Comparison of ENCODE assay signal across 18 cellular contexts in the genomic region with DNA sequence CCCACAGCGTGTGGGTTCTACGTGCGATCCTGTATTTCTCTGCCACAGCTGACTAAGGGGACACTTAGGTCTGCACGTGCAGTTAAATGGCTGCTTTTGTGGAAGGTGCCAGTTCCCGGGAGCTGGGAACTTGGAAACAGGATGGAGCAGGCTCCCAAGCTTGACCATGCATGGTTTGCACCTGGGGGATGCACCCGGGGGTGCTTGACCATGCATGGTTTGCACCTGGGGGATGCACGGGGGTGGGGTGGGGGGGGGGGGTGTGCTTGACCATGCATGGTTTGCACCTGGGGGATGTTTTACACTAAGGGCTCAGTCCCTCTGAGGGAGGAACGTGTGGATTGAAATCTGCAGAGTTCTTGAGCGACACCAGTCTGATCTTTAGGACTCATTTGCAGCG. TPM values are rescaled to one million over a fixed set of nuclear protein-coding genes. Genes with fewer than 3 reads are reported as not detected.
DNase-seq lines count a peak whose midpoint lies in the region; ATAC-seq and TF ChIP-seq lines count a peak whose summit lies in the region.
"Had no signal": no experiment of that assay in that cellular context is flagged by ENCODE, and none has a peak within 500 bp of the region (broad histone marks: within the 10 kb centered on the region; RNA-seq: fewer than 3 reads in every experiment).

No MANE protein-coding gene starts in this region.

- no peak overlapping the region for H3K4me3 ChIP-seq in gastroesophageal sphincter
- H3K4me3 ChIP-seq in trophoblast cell (ENCODE audit: low read depth, low read length): no peak overlapping the region
- no peak overlapping the region for H3K4me3 ChIP-seq in transverse colon
- H3K4me3 ChIP-seq in effector memory CD4-positive, alpha-beta T cell (ENCODE audit: insufficient read depth, low read depth, low read length, poor library complexity, severe bottlenecking): no peak overlapping the region
- H3K4me3 ChIP-seq: HAP-1, PC-9 had no signal

- no peak overlapping the region for H2BK5ac ChIP-seq in trophoblast cell (ENCODE audit: low read depth, low read length, poor library complexity)

- ATAC-seq in gastroesophageal sphincter: no peak
- no peak for ATAC-seq in GM21619 (IDR thresholded peaks at IDR 0.05; ENCODE audit: unreplicated experiment)

- H3K27me3 ChIP-seq in gastroesophageal sphincter (no peaks in the 10 kb centered on the region), trophoblast cell (ENCODE audit: insufficient read depth, low read length) (no peaks in the 10 kb centered on the region), transverse colon (no peaks in the 10 kb centered on the region)
- H3K27me3 ChIP-seq in effector memory CD4-positive, alpha-beta T cell (replicated peaks; ENCODE audit: control insufficient read depth, insufficient read depth, low read length, poor library complexity, severe bottlenecking): no peaks in the 10 kb centered on the region

- no peak overlapping the region for H2AFZ ChIP-seq in trophoblast cell (ENCODE audit: insufficient read depth, low read length, poor library complexity)
- H2AFZ ChIP-seq: PC-9 had no signal

- no peak for TF ChIP-seq CTCF in gastroesophageal sphincter (IDR thresholded peaks at IDR 0.05)
- no peak for TF ChIP-seq CTCF in transverse colon (IDR thresholded peaks at IDR 0.05)

- no CpG with 5 or more reads among the region's 10 CpGs for WGBS in gastroesophageal sphincter (ENCODE audit: low coverage in 1 of 2), 2 donors
- no CpG with 5 or more reads among the region's 10 CpGs for WGBS in trophoblast cell (ENCODE audit: extremely low coverage, insufficient coverage, insufficient read length)
- 82% methylated on average over 10 of the region's 10 CpGs; no CpG with 5 or more reads in 1 of the 2 donors for WGBS in transverse colon (ENCODE audit: low coverage in 1 of 2), 2 donors

- H3K9ac ChIP-seq in trophoblast cell (ENCODE audit: low read length): no peak overlapping the region

- intact Hi-C loops in transverse colon (cut with DNase I; ENCODE audit: low total_unique reads): no loop called here

- H2BK12ac ChIP-seq in trophoblast cell (ENCODE audit: low read length): no peak overlapping the region

- no peaks in the 10 kb centered on the region for H3K79me2 ChIP-seq in trophoblast cell (ENCODE audit: control insufficient read depth, insufficient read depth, low read length, poor library complexity)

- no peak overlapping the region for H2AK5ac ChIP-seq in trophoblast cell (ENCODE audit: low read length)

- TF ChIP-seq POLR2A in gastroesophageal sphincter (IDR thresholded peaks at IDR 0.05): no peak
- no peak for TF ChIP-seq POLR2A in transverse colon (IDR thresholded peaks at IDR 0.05)

- H4K12ac ChIP-seq in trophoblast cell (ENCODE audit: low read depth, low read length): no peak overlapping the region

- H3K4ac ChIP-seq in trophoblast cell (ENCODE audit: low read depth, low read length): peak overlapping the region; percentile 19

- H3K4me1 ChIP-seq in gastroesophageal sphincter (peaks cover 10 to 100% (median 76%) of the 10 kb centered on the region in 3 donors), trophoblast cell (ENCODE audit: control insufficient read depth in 1 of 2, insufficient read depth in 2 of 2, low read length in 2 of 2) (peaks cover 24 to 34% of the 10 kb centered on the region in 2 experiments), transverse colon (peaks cover 55 to 75% (median 57%) of the 10 kb centered on the region in 4 donors)
- peaks cover 13% of the 10 kb centered on the region for H3K4me1 ChIP-seq in effector memory CD4-positive, alpha-beta T cell (ENCODE audit: control insufficient read depth, insufficient read depth, low read length, poor library complexity, severe bottlenecking)
- H3K4me1 ChIP-seq: HAP-1 had no signal

- no peak overlapping the region for H3K23ac ChIP-seq in trophoblast cell (ENCODE audit: low read length)

- H3K79me1 ChIP-seq in trophoblast cell (ENCODE audit: low read length): peaks cover 5% of the 10 kb centered on the region

- H3K36me3 ChIP-seq in gastroesophageal sphincter (peaks cover 0 to 30% of the 10 kb centered on the region in 2 donors), trophoblast cell (ENCODE audit: control insufficient read depth in 1 of 2, insufficient read depth in 2 of 2, low read length in 2 of 2) (peaks cover 22 to 39% of the 10 kb centered on the region in 2 experiments), transverse colon (no peaks in the 10 kb centered on the region)
- no peaks in the 10 kb centered on the region for H3K36me3 ChIP-seq in effector memory CD4-positive, alpha-beta T cell (ENCODE audit: control insufficient read depth, insufficient read depth, low read length)
- H3K36me3 ChIP-seq: HAP-1 had no signal

- no peak overlapping the region for H3K14ac ChIP-seq in trophoblast cell (ENCODE audit: low read length)

- in situ Hi-C loops in transverse colon (cut with MboI; ENCODE audit: low pct_ligation_motif_present in 1 of 4, low pct_unique_long_range_greater_than_20kb in 1 of 4, low sequenced_read_pairs in 3 of 4): no loop called here

- H4K8ac ChIP-seq in trophoblast cell (ENCODE audit: low read depth, low read length): no peak overlapping the region

- no peak overlapping the region for H3K4me2 ChIP-seq in trophoblast cell (ENCODE audit: low read length)
- H3K4me2 ChIP-seq: PC-9 had no signal

- no peak overlapping the region for H3K18ac ChIP-seq in trophoblast cell (ENCODE audit: low read length)

- no peak for DNase-seq in trophoblast cell
- DNase-seq in transverse colon: no peak
- DNase-seq in NCI-H187 treated with DMSO at 0.1 percent for 48 hours (lab: John Stamatoyannopoulos, UW): no peak
- DNase-seq in effector memory CD4-positive, alpha-beta T cell: no peak
- DNase-seq: ACHN, DMS79 treated with DMSO at 0.1 percent for 48 hours, IMR-90, NCI-H1417 treated with DMSO at 0.1 percent for 48 hours, NCI-H2029, NCI-H345, NCI-H524 treated with DMSO at 0.1 percent for 48 hours, PC-9, SIG-M5 had no signal

- H4K91ac ChIP-seq in trophoblast cell (ENCODE audit: low read depth, low read length): no peak overlapping the region

- peak overlapping the region; percentile 58 for H3K27ac ChIP-seq in angular gyrus (ENCODE audit: low read depth, low read length)
- H3K27ac ChIP-seq in gastroesophageal sphincter: peak overlapping the region in 3 of 4 donors; percentile 92 to 97 (median 95)
- no peak overlapping the region for H3K27ac ChIP-seq in trophoblast cell (ENCODE audit: low read depth, low read length)
- H3K27ac ChIP-seq in transverse colon: peak overlapping the region; percentile 58 to 94 (median 60)
- H3K27ac ChIP-seq in effector memory CD4-positive, alpha-beta T cell (ENCODE audit: insufficient read depth, low read length, poor library complexity, severe bottlenecking): no peak overlapping the region
- H3K27ac ChIP-seq: PC-9, RWPE1 had no signal

- H2BK120ac ChIP-seq in trophoblast cell (ENCODE audit: insufficient read depth, low read length, poor library complexity): no peak overlapping the region

- H3K9me3 ChIP-seq in gastroesophageal sphincter (no peaks in the 10 kb centered on the region), trophoblast cell (ENCODE audit: insufficient read depth, low read depth, low read length) (peaks cover 3% of the 10 kb centered on the region), transverse colon (no peaks in the 10 kb centered on the region)
- no peaks in the 10 kb centered on the region for H3K9me3 ChIP-seq in effector memory CD4-positive, alpha-beta T cell (ENCODE audit: control insufficient read depth, low read length)
- H3K9me3 ChIP-seq: HAP-1 had no signal

- TF ChIP-seq EP300 in gastroesophageal sphincter (IDR thresholded peaks at IDR 0.05): no peak
- no peak for TF ChIP-seq EP300 in transverse colon (IDR thresholded peaks at IDR 0.05; ENCODE audit: low read depth)

RNA-seq across cellular contexts. Expression of a gene that starts 5.7 kb away (rescaled TPM):
- total RNA-seq in gastroesophageal sphincter: 100 to 1,000 TPM in 2 of 4 donors, 10 to 100 TPM in 2; 95.7 to 137 (median 101) TPM
- 65.0 and 74.6 TPM in 2 replicates for polyA plus RNA-seq in trophoblast cell (2013)
- 10 to 100 TPM; 11.5 to 23.5 (median 20.8) TPM for total RNA-seq in transverse colon

Comparison
In these comparisons a context has a peak if more than half of its experiments do, and no peak if none do; other contexts are left out.
1. H3K27ac ChIP-seq: peak in angular gyrus (single experiment), gastroesophageal sphincter (3 of 4) and transverse colon (4 of 4); none in trophoblast cell (single experiment) and effector memory CD4-positive, alpha-beta T cell (single experiment).